ENCODE assay signal across 11 cellular contexts in the genomic region with DNA sequence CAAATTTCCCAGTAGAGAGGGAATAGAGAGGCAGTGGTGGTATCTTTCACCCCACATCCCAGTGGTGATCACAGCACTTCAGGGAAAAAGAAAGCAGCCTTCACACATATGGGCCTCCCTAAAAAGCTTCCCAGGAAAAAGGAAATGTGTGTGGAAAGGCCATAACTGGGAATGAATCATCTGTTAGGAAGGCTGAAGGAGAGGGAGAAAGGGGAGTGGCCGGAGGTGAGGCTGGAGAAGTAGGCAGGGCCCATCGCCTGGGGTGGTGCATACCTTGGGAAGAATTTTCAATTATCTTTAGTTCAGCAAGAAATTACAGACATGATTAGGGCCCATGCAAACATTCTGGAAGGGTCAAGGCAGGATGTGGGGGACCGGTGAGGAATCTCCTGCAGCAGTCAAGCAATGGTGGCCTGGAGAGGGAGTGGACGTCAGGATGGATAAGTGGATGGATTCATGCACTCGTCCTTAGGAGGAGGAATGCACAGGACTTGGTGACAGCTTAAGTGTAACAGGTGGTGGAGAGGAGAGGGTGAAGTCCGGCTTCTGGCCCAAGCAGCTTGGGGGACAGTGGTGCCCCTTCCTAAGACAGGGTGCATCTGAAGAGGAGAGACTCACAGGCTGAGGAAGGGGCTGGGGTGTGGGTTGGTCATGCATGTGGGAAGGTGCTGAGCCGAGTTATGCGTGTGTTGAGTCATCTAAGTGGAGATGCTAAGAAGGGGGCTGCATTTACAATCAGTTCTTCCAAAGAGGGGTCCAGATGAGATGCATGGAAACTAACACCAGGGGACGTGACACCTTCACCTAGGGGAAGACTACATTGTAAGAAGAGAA. TPM values are rescaled to one million over a fixed set of nuclear protein-coding genes. Genes with fewer than 3 reads are reported as not detected.
DNase-seq lines count a peak whose midpoint lies in the region; ATAC-seq and TF ChIP-seq lines count a peak whose summit lies in the region.
"Had no signal": no experiment of that assay in that cellular context is flagged by ENCODE, and none has a peak within 500 bp of the region (broad histone marks: within the 10 kb centered on the region; RNA-seq: fewer than 3 reads in every experiment).

No MANE protein-coding gene starts in this region.

- no peaks in the 10 kb centered on the region for H3K9me2 ChIP-seq in Karpas-422 (replicated peaks; ENCODE audit: insufficient read depth, low read length)

- H3K4me1 ChIP-seq in HUES6 (ENCODE audit: control insufficient read depth, insufficient read depth, low read length) (peaks cover 32% of the 10 kb centered on the region), colonic mucosa (no peaks in the 10 kb centered on the region), testis (no peaks in the 10 kb centered on the region), Karpas-422 (ENCODE audit: low read length) (no peaks in the 10 kb centered on the region; the same call in 1 of the 2 replicates)

- intact Hi-C loops in colonic mucosa (cut with DNase I) (no loop called here), testis (cut with DNase I; ENCODE audit: low total_unique reads) (no loop called here)

- no peaks in the 10 kb centered on the region for H4K20me1 ChIP-seq in Karpas-422 (ENCODE audit: insufficient read depth, low read depth, low read length)

- H3K4me3 ChIP-seq in HUES6 (ENCODE audit: low read depth, low read length) (no peak overlapping the region), colonic mucosa (no peak overlapping the region), testis (no peak overlapping the region), Karpas-422 (ENCODE audit: low read length) (no peak overlapping the region)

- 93 to 94% methylated on average over 9 of the region's 9 CpGs for WGBS in testis, 2 donors

- DNase-seq in COLO829 (ENCODE audit: low spot score), result peak; percentile 56
- DNase-seq in colonic mucosa, result peak; percentile 33
- DNase-seq in mucosa of gallbladder (ENCODE audit: low spot score), result peak; percentile 5
- DNase-seq in testis, result no peak
- no peak for DNase-seq in Karpas-422
- no peak for DNase-seq in C1 segment of cervical spinal cord (lab: John Stamatoyannopoulos, UW)
- DNase-seq: GDM1; NCI-H1105; stimulated activated naive B cell treated with anti-CD40 and anti-IgM and Interleukin-4, amounts not matched to agents 10 μg/mL and 1 μg/mL and 100 μg/mL, for 72 hours had no signal

- H3K27ac ChIP-seq in HUES6 (ENCODE audit: low read depth, low read length), result no peak overlapping the region
- no peak overlapping the region for H3K27ac ChIP-seq in colonic mucosa
- no peak overlapping the region for H3K27ac ChIP-seq in testis
- H3K27ac ChIP-seq in Karpas-422 (ENCODE audit: low read length), result no peak overlapping the region

- no peaks in the 10 kb centered on the region for H3K27me3 ChIP-seq in HUES6 (ENCODE audit: control insufficient read depth, insufficient read depth, low read length)
- H3K27me3 ChIP-seq in colonic mucosa, result no peaks in the 10 kb centered on the region
- H3K27me3 ChIP-seq in testis, result no peaks in the 10 kb centered on the region
- H3K27me3 ChIP-seq in Karpas-422 (ENCODE audit: low read length), result no peaks in the 10 kb centered on the region

- TF ChIP-seq POLR2A in testis (IDR thresholded peaks at IDR 0.05), result no peak

- H3K79me2 ChIP-seq in Karpas-422 (ENCODE audit: low read length), result no peaks in the 10 kb centered on the region

- H3K36me3 ChIP-seq in HUES6 (ENCODE audit: control insufficient read depth, insufficient read depth, low read length) (no peaks in the 10 kb centered on the region), colonic mucosa (no peaks in the 10 kb centered on the region), testis (ENCODE audit: low read depth, missing control alignments) (no peaks in the 10 kb centered on the region), Karpas-422 (ENCODE audit: insufficient read depth, low read length) (no peaks in the 10 kb centered on the region)

- H3K4me2 ChIP-seq in Karpas-422 (ENCODE audit: low read depth, low read length, poor library complexity, severe bottlenecking), result no peak overlapping the region

- no peak overlapping the region for H2AFZ ChIP-seq in Karpas-422 (ENCODE audit: low read length)

- TF ChIP-seq CTCF in colonic mucosa (IDR thresholded peaks at IDR 0.05) (no peak), testis (IDR thresholded peaks at IDR 0.05) (no peak)

- H3K9me3 ChIP-seq in HUES6 (ENCODE audit: control insufficient read depth, insufficient read depth, low read depth, low read length) (no peaks in the 10 kb centered on the region), colonic mucosa (no peaks in the 10 kb centered on the region), testis (no peaks in the 10 kb centered on the region), Karpas-422 (ENCODE audit: low read length) (no peaks in the 10 kb centered on the region)

- no peak for ATAC-seq in GM18511 (IDR thresholded peaks at IDR 0.05; ENCODE audit: unreplicated experiment)
- ATAC-seq: stimulated activated naive B cell treated with anti-CD40 and anti-IgM and Interleukin-4, amounts not matched to agents 10 μg/mL and 1 μg/mL and 100 μg/mL, for 72 hours had no signal

- H3K9ac ChIP-seq in HUES6 (ENCODE audit: low read length) (peak overlapping the region; percentile 29), colonic mucosa (ENCODE audit: low read depth in 2 of 2, low read length in 2 of 2) (no peak overlapping the region), Karpas-422 (ENCODE audit: low read length) (no peak overlapping the region)

RNA-seq across cellular contexts. Expression of a gene that starts 17.9 kb away (rescaled TPM):
- total RNA-seq in colonic mucosa (1 to 10 TPM; 1.9 to 3.3 TPM), mucosa of gallbladder (8.7 TPM), testis (1 to 10 TPM; 4.8 to 7.2 TPM)
- polyA plus RNA-seq in testis (ENCODE audit: insufficient read depth, low read depth, low replicate concordance), result 7.3 TPM
- total RNA-seq in Karpas-422 (2014; rRNA removed; shearing (Covaris generic); ENCODE audit: low replicate concordance), result 0.87 and 1.3 TPM in 2 replicates

Comparison
In these comparisons a context has a peak if more than half of its experiments do, and no peak if none do; other contexts are left out.
1. DNase-seq: peak in COLO829 (single experiment), colonic mucosa (single experiment) and mucosa of gallbladder (single experiment); none in testis (single experiment), Karpas-422 (single experiment) and C1 segment of cervical spinal cord (0 of 14).